In the genomic region with DNA sequence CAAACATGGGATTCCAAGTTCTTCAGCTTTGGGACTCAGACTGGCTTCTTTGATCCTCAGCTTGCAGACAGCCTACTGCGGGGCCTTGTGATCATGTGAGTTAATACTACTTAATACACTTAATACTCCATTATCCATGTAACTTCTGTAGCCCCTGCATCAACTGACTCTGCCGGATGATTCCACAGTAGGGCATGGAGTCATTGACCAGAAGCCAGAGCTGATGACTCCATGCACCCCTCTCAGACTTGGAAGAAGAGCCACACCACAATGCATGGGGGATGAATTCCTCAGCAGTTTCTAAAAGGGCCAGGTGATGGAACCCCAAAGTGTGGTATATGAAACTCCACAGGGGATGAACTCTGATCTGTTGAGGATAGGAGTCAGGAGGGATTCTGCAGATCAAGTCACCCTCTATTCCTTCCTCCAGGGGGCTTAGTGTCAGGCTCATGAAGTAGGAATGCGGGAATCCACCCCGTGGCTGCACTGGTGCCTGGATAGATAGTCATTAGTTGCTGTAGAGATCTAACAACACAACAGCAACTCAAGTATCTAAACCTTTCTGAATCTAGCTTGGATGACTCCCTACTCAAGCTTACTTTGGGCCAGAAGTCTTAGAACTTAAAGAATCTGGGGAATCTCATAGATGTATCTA, we compare ENCODE assay signal across 16 cellular contexts.
"Had no signal": no experiment of that assay in that cellular context is flagged by ENCODE, and none has a peak within 500 bp of the region (broad histone marks: within the 10 kb centered on the region; RNA-seq: fewer than 3 reads in every experiment).

No MANE protein-coding gene starts in this region.

- H3K9me3 Mint-ChIP-seq: natural killer cell treated with Interleukin-12 subunit alpha and Interleukin-12 subunit beta and Interleukin-15 and Interleukin-18, amount 100 ng/mL, for 72 hours had no signal

- H3K4me3 Mint-ChIP-seq: activated naive CD8-positive, alpha-beta T cell; natural killer cell treated with Interleukin-12 subunit alpha and Interleukin-12 subunit beta and Interleukin-15 and Interleukin-18, amount 100 ng/mL, for 72 hours; T-helper 17 cell had no signal

- H3K4me1 ChIP-seq: psoas muscle had no signal

- H3K27me3 Mint-ChIP-seq: activated naive CD8-positive, alpha-beta T cell had no signal

- H3K36me3 Mint-ChIP-seq: activated naive CD8-positive, alpha-beta T cell; natural killer cell treated with Interleukin-12 subunit alpha and Interleukin-12 subunit beta and Interleukin-15 and Interleukin-18, amount 100 ng/mL, for 72 hours had no signal

- H3K9me3 ChIP-seq: mucosa of descending colon, suprapubic skin had no signal

- H3K27ac ChIP-seq: psoas muscle, suprapubic skin had no signal

- H3K27ac Mint-ChIP-seq: activated naive CD8-positive, alpha-beta T cell; natural killer cell treated with Interleukin-12 subunit alpha and Interleukin-12 subunit beta and Interleukin-15 and Interleukin-18, amount 100 ng/mL, for 72 hours; T-helper 17 cell had no signal

- ATAC-seq: activated CD4-positive, CD25-positive, alpha-beta regulatory T cell treated with anti-CD3 and anti-CD28 coated beads, Interleukin-2, amount 50 U/mL, for 24 hours; left cardiac atrium; mucosa of descending colon; natural killer cell treated with Interleukin-12 subunit alpha and Interleukin-12 subunit beta and Interleukin-15 and Interleukin-18, amount 100 ng/mL, for 72 hours; psoas muscle; stimulated activated naive CD8-positive, alpha-beta T cell treated with anti-CD3 and anti-CD28 coated beads, Interleukin-15, Interleukin-2, amounts not matched to agents 100 U/mL and 50 U/mL, for 24 hours; T-helper 17 cell had no signal

- H3K36me3 ChIP-seq: suprapubic skin had no signal

- H3K4me1 Mint-ChIP-seq: T-helper 17 cell had no signal

- H3K4me3 ChIP-seq: mucosa of descending colon, psoas muscle, suprapubic skin had no signal

- DNase-seq: activated CD4-positive, alpha-beta T cell treated with anti-CD3 and anti-CD28 coated beads, Interleukin-2, amount 50 U/mL, for 4 hours; activated gamma-delta T cell; activated T-cell treated with anti-CD3 and anti-CD28 coated beads, Interleukin-2, amount 50 U/mL, for 48 hours; cerebellar nuclear complex; hypothalamus; left cardiac atrium; mucosa of descending colon; nucleus accumbens; psoas muscle; stimulated activated CD4-positive, alpha-beta T cell treated with anti-CD3 and anti-CD28 coated beads, Interleukin-2, amount 100 ng/mL, for 48 hours; stimulated activated naive CD8-positive, alpha-beta T cell treated with anti-CD3 and anti-CD28 coated beads, Interleukin-15, Interleukin-2, amounts not matched to agents 100 U/mL and 50 U/mL, for 24 hours; T-helper 17 cell had no signal
